ENCODE assay signal across 1 cellular context in the genomic region with DNA sequence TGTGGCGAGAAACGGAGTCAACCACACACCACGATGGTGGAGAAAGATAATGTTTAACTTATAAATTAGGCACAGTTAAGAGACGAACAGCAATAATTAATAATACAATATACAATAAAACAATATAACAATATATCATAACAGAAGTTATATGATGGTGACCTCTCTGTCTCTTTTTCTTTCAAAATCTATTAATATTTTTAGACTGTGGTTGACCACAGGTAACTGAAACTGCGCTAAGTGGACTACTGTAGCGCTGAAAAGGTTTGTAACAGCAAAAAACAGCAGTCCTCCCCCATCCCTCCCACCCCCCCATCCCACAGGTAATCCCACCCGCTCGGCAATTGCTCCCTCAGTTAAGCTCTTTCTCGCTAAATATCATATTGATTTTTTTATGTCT.
TF ChIP-seq lines count a peak whose summit lies in the region.

No MANE protein-coding gene starts in this region.

TF ChIP-seq in HepG2, 621 proteins besides CTCF, POLR2A, EP300 and RAD21:
- TF ChIP-seq ZNF205 (CRISPR knock-in tag; IDR thresholded peaks at IDR 0.05) (no peak), SOX6 (IDR thresholded peaks at IDR 0.05) (no peak), SOX6 (CRISPR knock-in tag; IDR thresholded peaks at IDR 0.05) (no peak), ZNF644 (CRISPR knock-in tag; IDR thresholded peaks at IDR 0.05; ENCODE audit: low read depth) (no peak), HNRNPK (IDR thresholded peaks at IDR 0.05; ENCODE audit: low read depth, low read length, poor library complexity, severe bottlenecking) (peak; percentile 31), TEAD2 (CRISPR knock-in tag; IDR thresholded peaks at IDR 0.05) (no peak), ZBTB40 (IDR thresholded peaks at IDR 0.05) (no peak), ZBTB40 (CRISPR knock-in tag; IDR thresholded peaks at IDR 0.05) (no peak), ZNF232 (CRISPR knock-in tag; IDR thresholded peaks at IDR 0.05; ENCODE audit: borderline replicate concordance) (no peak), MYC (CRISPR knock-in tag; IDR thresholded peaks at IDR 0.05; ENCODE audit: borderline replicate concordance) (no peak)
